ENCODE assay signal across 9 cellular contexts in the genomic region with DNA sequence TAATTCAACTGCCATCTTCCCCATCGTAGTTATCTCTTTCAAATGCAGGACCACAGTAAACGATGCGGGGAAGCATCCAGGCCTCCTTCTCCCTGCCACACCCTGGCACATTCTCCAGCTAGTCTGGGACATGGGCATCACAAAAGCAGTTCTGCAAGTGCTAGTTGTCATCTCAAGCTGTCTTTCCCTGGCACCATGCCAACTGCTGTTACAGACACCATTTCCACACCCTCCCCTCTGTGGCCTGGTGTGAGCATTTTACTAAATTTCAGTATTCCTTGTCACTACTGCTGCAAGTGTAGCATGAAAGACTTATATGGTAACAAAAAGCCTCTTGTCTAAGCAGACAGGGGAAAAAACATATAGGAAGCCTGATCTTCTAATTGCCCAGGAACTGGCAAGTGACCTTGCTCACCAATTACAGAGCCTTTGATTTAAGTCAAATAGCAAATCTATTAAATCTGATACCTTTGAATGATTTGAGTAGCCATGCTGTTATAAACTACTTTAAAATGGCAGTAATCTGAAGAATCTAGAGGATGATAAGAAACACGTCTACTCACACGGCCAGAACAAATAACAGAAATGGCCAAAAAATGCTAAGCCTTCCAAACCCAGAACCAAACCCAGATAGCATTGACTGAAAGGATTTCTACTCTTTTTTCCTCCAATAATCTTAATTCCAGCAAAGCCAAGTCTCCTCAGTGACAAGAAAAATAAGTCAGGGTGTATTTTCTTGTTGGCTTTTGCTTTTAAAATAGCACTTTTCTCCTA.
DNase-seq lines count a peak whose midpoint lies in the region; ATAC-seq and TF ChIP-seq lines count a peak whose summit lies in the region.
"Had no signal": no experiment of that assay in that cellular context is flagged by ENCODE, and none has a peak within 500 bp of the region (broad histone marks: within the 10 kb centered on the region; RNA-seq: fewer than 3 reads in every experiment).

No MANE protein-coding gene starts in this region.

- no peak overlapping the region for H3K4me3 Mint-ChIP-seq in progenitor cell of endocrine pancreas (ENCODE audit: low read depth)
- H3K4me3 Mint-ChIP-seq in activated T-helper 17 cell treated with anti-CD3 and anti-CD28 coated beads, Interleukin-2, amount 50 U/mL, for 72 hours, result no peak overlapping the region

- H3K9me3 Mint-ChIP-seq in progenitor cell of endocrine pancreas (ENCODE audit: low read depth), result no peaks in the 10 kb centered on the region
- no peaks in the 10 kb centered on the region for H3K9me3 Mint-ChIP-seq in activated T-helper 17 cell treated with anti-CD3 and anti-CD28 coated beads, Interleukin-2, amount 50 U/mL, for 72 hours

- H3K27ac Mint-ChIP-seq in progenitor cell of endocrine pancreas, result peak overlapping the region; percentile 17
- H3K27ac Mint-ChIP-seq in activated T-helper 17 cell treated with anti-CD3 and anti-CD28 coated beads, Interleukin-2, amount 50 U/mL, for 72 hours, result no peak overlapping the region

- H3K4me3 ChIP-seq in astrocyte of the spinal cord (ENCODE audit: low read depth, low read length), result no peak overlapping the region

- peak; percentile 25 for DNase-seq in NCI-H2029 treated with DMSO at 0.1 percent for 48 hours (lab: John Stamatoyannopoulos, UW)
- no peak for DNase-seq in NCI-H2029 (lab: John Stamatoyannopoulos, UW)
- peak; percentile 0 for DNase-seq in NCI-H1417 treated with DMSO at 0.1 percent for 48 hours (lab: John Stamatoyannopoulos, UW)
- DNase-seq in astrocyte of the spinal cord (ENCODE audit: low read depth, low spot score), result peak; percentile 35
- DNase-seq in progenitor cell of endocrine pancreas (ENCODE audit: low spot score, unreplicated experiment), result no peak
- no peak for DNase-seq in middle frontal gyrus (ENCODE audit: extremely low spot score, low spot score)
- DNase-seq in AG08396 (ENCODE audit: low spot score), result no peak
- DNase-seq: KBM-7 had no signal

- TF ChIP-seq CTCF in astrocyte of the spinal cord (IDR thresholded peaks at IDR 0.05; ENCODE audit: low read depth, low read length) (no peak), progenitor cell of endocrine pancreas (IDR thresholded peaks at IDR 0.05; ENCODE audit: unreplicated experiment) (no peak)

- H3K27me3 Mint-ChIP-seq in progenitor cell of endocrine pancreas, result no peaks in the 10 kb centered on the region
- H3K27me3 Mint-ChIP-seq in activated T-helper 17 cell treated with anti-CD3 and anti-CD28 coated beads, Interleukin-2, amount 50 U/mL, for 72 hours, result peaks cover 11% of the 10 kb centered on the region

- no peak for ATAC-seq in activated T-helper 17 cell treated with anti-CD3 and anti-CD28 coated beads, Interleukin-2, amount 50 U/mL, for 72 hours (replicated peaks)

- peaks cover 15% of the 10 kb centered on the region for H3K4me1 Mint-ChIP-seq in progenitor cell of endocrine pancreas (ENCODE audit: low read depth)
- peaks cover 4% of the 10 kb centered on the region for H3K4me1 Mint-ChIP-seq in activated T-helper 17 cell treated with anti-CD3 and anti-CD28 coated beads, Interleukin-2, amount 50 U/mL, for 72 hours

- in situ Hi-C loops in astrocyte of the spinal cord (cut with HindIII; ENCODE audit: low sequenced_read_pairs), result no loop called here

- H3K36me3 Mint-ChIP-seq in progenitor cell of endocrine pancreas (ENCODE audit: insufficient read depth), result no peaks in the 10 kb centered on the region
- H3K36me3 Mint-ChIP-seq in activated T-helper 17 cell treated with anti-CD3 and anti-CD28 coated beads, Interleukin-2, amount 50 U/mL, for 72 hours (ENCODE audit: low read depth), result no peaks in the 10 kb centered on the region

Comparison
In these comparisons a context has a peak if more than half of its experiments do, and no peak if none do; other contexts are left out.
1. DNase-seq: peak in NCI-H2029 treated with DMSO at 0.1 percent for 48 hours (single experiment), NCI-H1417 treated with DMSO at 0.1 percent for 48 hours (single experiment) and astrocyte of the spinal cord (single experiment); none in NCI-H2029 (single experiment), progenitor cell of endocrine pancreas (single experiment), middle frontal gyrus (single experiment) and AG08396 (single experiment).